ENCODE assay signal across 9 cellular contexts in the genomic region with DNA sequence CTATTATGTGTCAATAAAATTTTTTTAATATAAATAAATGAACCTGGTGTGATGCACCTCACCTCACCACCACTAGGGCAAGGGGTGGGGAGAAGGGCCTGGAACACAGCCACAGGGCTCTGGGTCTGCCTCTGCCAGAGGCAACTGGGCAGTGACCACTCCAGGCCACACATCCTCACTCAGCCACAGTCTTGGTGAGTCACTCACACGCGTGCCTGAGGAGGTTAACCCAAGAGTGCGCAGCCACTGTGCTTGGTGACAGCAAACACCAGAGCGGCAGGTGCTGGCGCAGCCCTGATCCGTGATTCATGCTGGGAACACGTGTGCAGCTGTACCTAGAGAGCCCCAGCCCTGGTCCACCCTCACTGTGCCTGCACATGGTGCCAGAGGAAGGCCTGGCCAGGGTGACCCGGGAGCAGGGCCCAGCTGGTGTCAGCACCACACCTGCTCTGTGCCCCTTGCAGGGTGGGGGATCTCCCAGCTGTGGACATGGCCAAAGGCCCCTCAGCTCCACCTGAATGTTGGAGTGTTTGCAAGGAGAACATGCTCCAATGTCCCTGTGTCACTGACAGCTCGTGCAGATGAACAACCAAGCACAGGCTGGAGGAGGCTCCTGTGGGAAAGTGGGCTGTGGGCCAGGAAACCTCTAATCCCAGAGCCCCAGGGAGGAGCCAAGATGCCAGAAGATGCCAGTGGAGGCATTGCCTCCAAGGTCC. TPM values are rescaled to one million over a fixed set of nuclear protein-coding genes. Genes with fewer than 3 reads are reported as not detected.
A peak's percentile ranks its signal among the peaks of the same experiment; 100 is the strongest.
DNase-seq lines count a peak whose midpoint lies in the region; ATAC-seq, FAIRE-seq and TF ChIP-seq lines count a peak whose summit lies in the region.
"Had no signal": no experiment of that assay in that cellular context is flagged by ENCODE, and none has a peak within 500 bp of the region (broad histone marks: within the 10 kb centered on the region; RNA-seq: fewer than 3 reads in every experiment).

No MANE protein-coding gene starts in this region.

- no peak for FAIRE-seq in GM12891 (lab: Jason Lieb, UNC)
- FAIRE-seq: colon had no signal

- no peaks in the 10 kb centered on the region for H3K4me1 ChIP-seq in fibroblast of lung (ENCODE audit: control insufficient read depth, extremely low read depth, insufficient read depth, low read length)
- H3K4me1 ChIP-seq in stomach = peaks cover 7 to 29% (median 21%) of the 10 kb centered on the region in 4 donors

- no peak for TF ChIP-seq POLR2A in stomach (IDR thresholded peaks at IDR 0.05)
- no peak for TF ChIP-seq POLR2A in GM12891 (IDR thresholded peaks at IDR 0.05; ENCODE audit: low read depth, low read length)

- no peak overlapping the region for H3K4me2 ChIP-seq in fibroblast of lung (ENCODE audit: extremely low read depth, insufficient read depth, low read length)

- H3K4me3 ChIP-seq in fibroblast of lung (replicated peaks in 1 of 4; ENCODE audit: control extremely low read depth in 1 of 4, insufficient read depth in 1 of 4, low read depth in 3 of 4, low read length in 4 of 4) (no peak overlapping the region), stomach (no peak overlapping the region)

- no peaks in the 10 kb centered on the region for H3K79me2 ChIP-seq in fibroblast of lung (ENCODE audit: control insufficient read depth, insufficient read depth, low read length)

- no peaks in the 10 kb centered on the region for H3K36me3 ChIP-seq in fibroblast of lung (ENCODE audit: control insufficient read depth, insufficient read depth, low read length)
- no peaks in the 10 kb centered on the region for H3K36me3 ChIP-seq in stomach

- TF ChIP-seq CTCF in fibroblast of lung (conservative IDR thresholded peaks at IDR 0.05 in 1 of 2, IDR thresholded peaks at IDR 0.05 in 1 of 2; ENCODE audit: low read depth in 1 of 2, low read length in 2 of 2) = peak; percentile 9 to 40
- TF ChIP-seq CTCF in stomach (IDR thresholded peaks at IDR 0.05) = peak in 4 of 7 experiments; percentile 10 to 45 (median 28)

- no peaks in the 10 kb centered on the region for H3K9me3 ChIP-seq in fibroblast of lung (ENCODE audit: control insufficient read depth, insufficient read depth, low read depth, low read length)
- H3K9me3 ChIP-seq in stomach = no peaks in the 10 kb centered on the region

- no peak overlapping the region for H2AFZ ChIP-seq in fibroblast of lung (ENCODE audit: low read length)

- H4K20me1 ChIP-seq in fibroblast of lung (ENCODE audit: control insufficient read depth, extremely low read depth, insufficient read depth, low read length) = no peaks in the 10 kb centered on the region

- intact Hi-C loops in stomach (cut with DNase I; ENCODE audit: low total_unique reads) = no loop called here

- no peak overlapping the region for H3K9ac ChIP-seq in fibroblast of lung (ENCODE audit: insufficient read depth, low read length)

- no peaks in the 10 kb centered on the region for H3K27me3 ChIP-seq in fibroblast of lung (ENCODE audit: control insufficient read depth, insufficient read depth, low read length)
- no peaks in the 10 kb centered on the region for H3K27me3 ChIP-seq in stomach

- no peak overlapping the region for H3K27ac ChIP-seq in fibroblast of lung (ENCODE audit: insufficient read depth, low read length)
- H3K27ac ChIP-seq in stomach = no peak overlapping the region

- WGBS in stomach, 5 donors = 56 to 80% (median 74%) methylated on average over 1 to 9 of the region's 9 CpGs

- ATAC-seq in GM18511 (IDR thresholded peaks at IDR 0.05; ENCODE audit: unreplicated experiment) = no peak

- DNase-seq in 8988T (peak; percentile 64), EL (peak; percentile 81), RPMI8226 (peak; percentile 15), fibroblast of lung (ENCODE audit: low read depth in 2 of 2) (peak; percentile 43 to 71), stomach (peak; percentile 38), NCI-H187 treated with DMSO at 0.1 percent for 48 hours (lab: John Stamatoyannopoulos, UW) (no peak), GM12891 (ENCODE audit: insufficient read length, low spot score) (no peak)

- no peak for TF ChIP-seq EP300 in stomach (IDR thresholded peaks at IDR 0.05)

TF ChIP-seq in GM12891, 5 proteins besides CTCF, POLR2A, EP300 and RAD21:
- TF ChIP-seq POLR2AphosphoS5 (IDR thresholded peaks at IDR 0.05; ENCODE audit: low read depth, low read length) = no peak
- no peak for TF ChIP-seq POU2F2 (IDR thresholded peaks at IDR 0.05; ENCODE audit: low read depth, low read length)
- TF ChIP-seq PAX5 (IDR thresholded peaks at IDR 0.05; ENCODE audit: insufficient read depth, low read length, severe bottlenecking) = no peak
- no peak for TF ChIP-seq SPI1 (IDR thresholded peaks at IDR 0.05; ENCODE audit: low read depth, low read length)
- TF ChIP-seq TAF1 (IDR thresholded peaks at IDR 0.05; ENCODE audit: low read depth, low read length) = no peak
TF ChIP-seq in GM12891: peak in this region for 0.

RNA-seq across cellular contexts. Expression of a gene that starts 2.1 kb away (rescaled TPM):
- total RNA-seq in fibroblast of lung (49.4 and 52.4 TPM in 2 replicates), stomach (10 to 100 TPM; 27.7 to 81.7 (median 43.6) TPM)
- polyA plus RNA-seq in fibroblast of lung (34.1 and 52.8 TPM in 2 replicates), stomach (10 to 100 TPM; 15.4 to 23.5 (median 18.0) TPM)
- 28.1 and 40.3 TPM in 2 replicates for polyA plus RNA-seq in fibroblast of lung (2012)
- polyA minus RNA-seq in fibroblast of lung (ENCODE audit: low replicate concordance) = 66.2 and 92.7 TPM in 2 replicates
- polyA plus RNA-seq in GM12891 (2012; ENCODE audit: low read depth, missing spikeins) = 15.8 TPM

Comparison
In these comparisons a context has a peak if more than half of its experiments do, and no peak if none do; other contexts are left out.
1. DNase-seq: peak in 8988T (single experiment), EL (single experiment), RPMI8226 (single experiment), fibroblast of lung (2 of 2) and stomach (single experiment); none in NCI-H187 treated with DMSO at 0.1 percent for 48 hours (single experiment) and GM12891 (single experiment).